8 cellular contexts compared by ENCODE assay signal in genomic region chr13:49652691-49653305, GRCh38. TPM values are rescaled to one million over a fixed set of nuclear protein-coding genes. Genes with fewer than 3 reads are reported as not detected.
DNase-seq lines count a peak whose midpoint lies in the region; ATAC-seq, FAIRE-seq and TF ChIP-seq lines count a peak whose summit lies in the region.

No MANE protein-coding gene starts in this region.

- TF ChIP-seq POLR2A in A549 (IDR thresholded peaks at IDR 0.05; ENCODE audit: low read length): no peak

- H3K27ac ChIP-seq in A549 (no peak overlapping the region), WERI-Rb-1 (peak overlapping the region; percentile 73)

- peak; percentile 78 to 87; a peak in 5 of 6 replicates for ATAC-seq in A549
- ATAC-seq in left ventricle myocardium superior: peak; percentile 59
- ATAC-seq in stimulated activated naive CD8-positive, alpha-beta T cell treated with anti-CD3 and anti-CD28 coated beads, Interleukin-15, Interleukin-2, amounts not matched to agents 100 U/mL and 50 U/mL, for 24 hours: peak; percentile 65
- no peak for ATAC-seq in GM19328 (IDR thresholded peaks at IDR 0.05; ENCODE audit: unreplicated experiment)

- DNase-seq in A549 (ENCODE audit: low read depth in 1 of 2, low spot score in 1 of 2) (peak; percentile 52 to 58), GM10266 (ENCODE audit: extremely low spot score) (peak; percentile 54), NCI-H1092 (lab: John Stamatoyannopoulos, UW) (peak; percentile 43), WERI-Rb-1 (peak; percentile 68), left ventricle myocardium superior (no peak), amniotic stem cell (lab: John Stamatoyannopoulos, UW) (no peak)
- DNase-seq in stimulated activated naive CD8-positive, alpha-beta T cell treated with anti-CD3 and anti-CD28 coated beads, Interleukin-15, Interleukin-2, amounts not matched to agents 100 U/mL and 50 U/mL, for 24 hours: peak; percentile 14

- peak; percentile 25 to 42; a peak in 1 of 5 replicates for TF ChIP-seq RAD21 in A549 (conservative IDR thresholded peaks at IDR 0.05 in 1 of 2, IDR thresholded peaks at IDR 0.05 in 1 of 2)

- 44% methylated on average over 11 of the region's 11 CpGs for WGBS in A549 (ENCODE audit: missing lambda C conversion rate)

- H3K4me3 ChIP-seq in A549 (no peak overlapping the region), WERI-Rb-1 (ENCODE audit: low read depth, low read length) (peak overlapping the region; percentile 16; the same call in 1 of the 2 replicates)

- no peaks in the 10 kb centered on the region for H3K27me3 ChIP-seq in WERI-Rb-1 (ENCODE audit: insufficient read depth, low read depth, severe bottlenecking)

- no peaks in the 10 kb centered on the region for H3K36me3 ChIP-seq in WERI-Rb-1

- TF ChIP-seq CTCF in A549 (IDR thresholded peaks at IDR 0.05) (peak; percentile 29), GM10266 (IDR thresholded peaks at IDR 0.05; ENCODE audit: control insufficient read depth, insufficient read depth, low read depth, missing control alignments) (peak; percentile 49), WERI-Rb-1 (IDR thresholded peaks at IDR 0.05; ENCODE audit: low read depth, low read length) (peak; percentile 48)

- no peak for TF ChIP-seq EP300 in A549 (IDR thresholded peaks at IDR 0.05)

- no peak for FAIRE-seq in A549 (lab: Jason Lieb, UNC)

- CTCF ChIA-PET in A549 (lab: Yijun Ruan, JAX): interaction anchor here (0.7 kb wide), 1 partner anchor 191 kb away, joined by 3 read pairs; no protein-coding TSS in a partner anchor

- intact Hi-C loops in left ventricle myocardium superior (cut with micrococcal nuclease): no loop called here

- H3K9me3 ChIP-seq in A549: no peaks in the 10 kb centered on the region
- no peaks in the 10 kb centered on the region for H3K9me3 ChIP-seq in WERI-Rb-1 (ENCODE audit: severe bottlenecking)

- peaks cover 8% of the 10 kb centered on the region; the same call in 1 of the 3 replicates for H3K4me1 ChIP-seq in A549

- POLR2A ChIA-PET in A549 (lab: Yijun Ruan, JAX): no interaction called here

- no peak overlapping the region for H3K4me2 ChIP-seq in A549

TF ChIP-seq in A549, 52 proteins besides CTCF, POLR2A, EP300 and RAD21:
- TF ChIP-seq SMC3 (IDR thresholded peaks at IDR 0.05): peak; percentile 38
- TF ChIP-seq RNF2 (IDR thresholded peaks at IDR 0.05; ENCODE audit: borderline replicate concordance, low read depth): no peak
- no peak for TF ChIP-seq RFX5 (IDR thresholded peaks at IDR 0.05)
- TF ChIP-seq, protein P1, sequence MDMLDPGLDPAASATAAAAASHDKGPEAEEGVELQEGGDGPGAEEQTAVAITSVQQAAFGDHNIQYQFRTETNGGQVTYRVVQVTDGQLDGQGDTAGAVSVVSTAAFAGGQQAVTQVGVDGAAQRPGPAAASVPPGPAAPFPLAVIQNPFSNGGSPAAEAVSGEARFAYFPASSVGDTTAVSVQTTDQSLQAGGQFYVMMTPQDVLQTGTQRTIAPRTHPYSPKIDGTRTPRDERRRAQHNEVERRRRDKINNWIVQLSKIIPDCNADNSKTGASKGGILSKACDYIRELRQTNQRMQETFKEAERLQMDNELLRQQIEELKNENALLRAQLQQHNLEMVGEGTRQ (IDR thresholded peaks at IDR 0.05): no peak
- TF ChIP-seq FOSL2 (IDR thresholded peaks at IDR 0.05): no peak
- no peak for TF ChIP-seq FOSL2 (CRISPR knock-in tag; IDR thresholded peaks at IDR 0.05)
- no peak for TF ChIP-seq BCL3 (IDR thresholded peaks at IDR 0.05)
- TF ChIP-seq, protein P2, sequence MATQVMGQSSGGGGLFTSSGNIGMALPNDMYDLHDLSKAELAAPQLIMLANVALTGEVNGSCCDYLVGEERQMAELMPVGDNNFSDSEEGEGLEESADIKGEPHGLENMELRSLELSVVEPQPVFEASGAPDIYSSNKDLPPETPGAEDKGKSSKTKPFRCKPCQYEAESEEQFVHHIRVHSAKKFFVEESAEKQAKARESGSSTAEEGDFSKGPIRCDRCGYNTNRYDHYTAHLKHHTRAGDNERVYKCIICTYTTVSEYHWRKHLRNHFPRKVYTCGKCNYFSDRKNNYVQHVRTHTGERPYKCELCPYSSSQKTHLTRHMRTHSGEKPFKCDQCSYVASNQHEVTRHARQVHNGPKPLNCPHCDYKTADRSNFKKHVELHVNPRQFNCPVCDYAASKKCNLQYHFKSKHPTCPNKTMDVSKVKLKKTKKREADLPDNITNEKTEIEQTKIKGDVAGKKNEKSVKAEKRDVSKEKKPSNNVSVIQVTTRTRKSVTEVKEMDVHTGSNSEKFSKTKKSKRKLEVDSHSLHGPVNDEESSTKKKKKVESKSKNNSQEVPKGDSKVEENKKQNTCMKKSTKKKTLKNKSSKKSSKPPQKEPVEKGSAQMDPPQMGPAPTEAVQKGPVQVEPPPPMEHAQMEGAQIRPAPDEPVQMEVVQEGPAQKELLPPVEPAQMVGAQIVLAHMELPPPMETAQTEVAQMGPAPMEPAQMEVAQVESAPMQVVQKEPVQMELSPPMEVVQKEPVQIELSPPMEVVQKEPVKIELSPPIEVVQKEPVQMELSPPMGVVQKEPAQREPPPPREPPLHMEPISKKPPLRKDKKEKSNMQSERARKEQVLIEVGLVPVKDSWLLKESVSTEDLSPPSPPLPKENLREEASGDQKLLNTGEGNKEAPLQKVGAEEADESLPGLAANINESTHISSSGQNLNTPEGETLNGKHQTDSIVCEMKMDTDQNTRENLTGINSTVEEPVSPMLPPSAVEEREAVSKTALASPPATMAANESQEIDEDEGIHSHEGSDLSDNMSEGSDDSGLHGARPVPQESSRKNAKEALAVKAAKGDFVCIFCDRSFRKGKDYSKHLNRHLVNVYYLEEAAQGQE (IDR thresholded peaks at IDR 0.05): no peak
- TF ChIP-seq MAFK (IDR thresholded peaks at IDR 0.05; ENCODE audit: partially characterized antibody): no peak

RNA-seq across cellular contexts. Expression of gene ARL11, which starts 24.5 kb away (rescaled TPM):
- polyA plus RNA-seq in A549 (2011; rRNA removed): not detected in 2 replicates
- polyA plus RNA-seq in A549 (2012; cell fraction: cytosol; rRNA removed): not detected in 2 replicates
- polyA plus RNA-seq in A549 (2012; cell fraction: nucleus; rRNA removed): not detected in 2 replicates
- not detected in 3 replicates for polyA plus RNA-seq in A549 (2017; fragmentation: RNase III; extraction: RNeasy Plus Mini Kit Qiagen cat#74134 plus additional on column Dnase treatment)
- polyA minus RNA-seq in A549 (2011; rRNA and poly(A)+ RNA removed): not detected in 2 replicates
- 0.22 TPM for total RNA-seq in left ventricle myocardium superior

RNA-seq across cellular contexts. Expression of gene EBPL, which starts 38.5 kb away (rescaled TPM):
- polyA plus RNA-seq in A549 (2011; rRNA removed): 94.4 and 95.0 TPM in 2 replicates
- 104 and 121 TPM in 2 replicates for polyA plus RNA-seq in A549 (2012; cell fraction: cytosol; rRNA removed)
- polyA plus RNA-seq in A549 (2012; cell fraction: nucleus; rRNA removed): 57.5 and 70.9 TPM in 2 replicates
- 51.8 to 56.7 TPM (median 53.1 TPM) in 3 replicates for polyA plus RNA-seq in A549 (2017; fragmentation: RNase III; extraction: RNeasy Plus Mini Kit Qiagen cat#74134 plus additional on column Dnase treatment)
- 22.4 and 24.4 TPM in 2 replicates for polyA minus RNA-seq in A549 (2011; rRNA and poly(A)+ RNA removed)
- 6.9 TPM for total RNA-seq in left ventricle myocardium superior

Comparison
In these comparisons a context has a peak if more than half of its experiments do, and no peak if none do; other contexts are left out.
1. DNase-seq: peak in A549 (2 of 2), GM10266 (single experiment), NCI-H1092 (single experiment), WERI-Rb-1 (single experiment) and stimulated activated naive CD8-positive, alpha-beta T cell treated with anti-CD3 and anti-CD28 coated beads, Interleukin-15, Interleukin-2, amounts not matched to agents 100 U/mL and 50 U/mL, for 24 hours (single experiment); none in left ventricle myocardium superior (single experiment) and amniotic stem cell (single experiment).
2. Peak in every context shown above with its lines, with median percentiles within 50 percentile points of each other: CTCF ChIP-seq.